18 cellular contexts compared by ENCODE assay signal in genomic region chr6:150666071-150666470, GRCh38.
DNase-seq lines count a peak whose midpoint lies in the region; ATAC-seq lines count a peak whose summit lies in the region.
"Had no signal": no experiment of that assay in that cellular context is flagged by ENCODE, and none has a peak within 500 bp of the region (broad histone marks: within the 10 kb centered on the region; RNA-seq: fewer than 3 reads in every experiment).

No MANE protein-coding gene starts in this region.

- no peak for ATAC-seq in GM19467 (IDR thresholded peaks at IDR 0.05; ENCODE audit: unreplicated experiment)
- ATAC-seq in stimulated activated naive CD8-positive, alpha-beta T cell treated with anti-CD3 and anti-CD28 coated beads, Interleukin-15, Interleukin-2, amounts not matched to agents 100 U/mL and 50 U/mL, for 24 hours = no peak
- ATAC-seq: activated naive CD4-positive, alpha-beta T cell treated with anti-CD3 and anti-CD28 coated beads, Interleukin-2, amount 50 U/mL, for 72 hours; natural killer cell treated with Interleukin-12 subunit alpha and Interleukin-12 subunit beta and Interleukin-15 and Interleukin-18, amount 100 ng/mL, for 72 hours had no signal

- no peak overlapping the region for H3K4me3 ChIP-seq in neuronal stem cell (ENCODE audit: low read length in 2 of 2)
- H3K4me3 ChIP-seq: MG63, PC-9 had no signal

- H4K91ac ChIP-seq in neuronal stem cell (ENCODE audit: low read depth, low read length, poor library complexity) = no peak overlapping the region

- no peak overlapping the region for H3K27ac ChIP-seq in neuronal stem cell (replicated peaks; ENCODE audit: low read length)
- H3K27ac ChIP-seq: PC-9 had no signal

- peaks cover 2 to 10% of the 10 kb centered on the region in 2 donors for H3K36me3 ChIP-seq in neuronal stem cell (replicated peaks in 1 of 2; ENCODE audit: control insufficient read depth in 2 of 2, insufficient read depth in 2 of 2, low read length in 2 of 2)
- H3K36me3 ChIP-seq: MG63 had no signal

- H3K9ac ChIP-seq in neuronal stem cell (ENCODE audit: low read depth, low read length, poor library complexity) = no peak overlapping the region

- H2BK120ac ChIP-seq in neuronal stem cell (ENCODE audit: low read depth, low read length) = no peak overlapping the region

- no peak overlapping the region for H2BK15ac ChIP-seq in neuronal stem cell (ENCODE audit: low read length)

- H3K79me1 ChIP-seq in neuronal stem cell (ENCODE audit: low read depth, low read length) = no peaks in the 10 kb centered on the region

- no peak overlapping the region for H3K14ac ChIP-seq in neuronal stem cell (ENCODE audit: low read length)

- H3K4me1 ChIP-seq in neuronal stem cell (ENCODE audit: control insufficient read depth in 2 of 2, insufficient read depth in 1 of 2, low read depth in 1 of 2, low read length in 2 of 2) = peaks cover 10 to 19% of the 10 kb centered on the region in 2 donors

- H3K4ac ChIP-seq in neuronal stem cell (ENCODE audit: low read length) = peak overlapping the region; percentile 1

- no peaks in the 10 kb centered on the region for H3K27me3 ChIP-seq in neuronal stem cell (ENCODE audit: control insufficient read depth in 3 of 3, insufficient read depth in 3 of 3, low read depth in 1 of 3, low read length in 3 of 3)
- H3K27me3 ChIP-seq: MG63 had no signal

- peak overlapping the region; percentile 65 for H3K18ac ChIP-seq in neuronal stem cell (ENCODE audit: low read length)

- peaks cover 0 to 2% of the 10 kb centered on the region in 2 donors for H3K9me3 ChIP-seq in neuronal stem cell (replicated peaks in 1 of 2; ENCODE audit: control insufficient read depth in 2 of 2, insufficient read depth in 1 of 2, low read depth in 1 of 2, low read length in 2 of 2)
- H3K9me3 ChIP-seq: MG63 had no signal

- no peak overlapping the region for H2AFZ ChIP-seq in neuronal stem cell (ENCODE audit: low read length)
- H2AFZ ChIP-seq: PC-9 had no signal

- no peak overlapping the region for H3K4me2 ChIP-seq in neuronal stem cell (ENCODE audit: insufficient read depth, low read length, poor library complexity, severe bottlenecking)
- H3K4me2 ChIP-seq: PC-9 had no signal

- no peak overlapping the region for H4K8ac ChIP-seq in neuronal stem cell (ENCODE audit: low read depth, low read length)

- H3K23ac ChIP-seq in neuronal stem cell (ENCODE audit: low read depth, low read length, poor library complexity) = no peak overlapping the region

- no CpG with 5 or more reads among the region's 5 CpGs for WGBS in neuronal stem cell (ENCODE audit: extremely low coverage in 2 of 2, insufficient read length in 2 of 2, insufficient replicate concordance in 1 of 2), 2 donors

- peak overlapping the region; percentile 20 for H2AK5ac ChIP-seq in neuronal stem cell (ENCODE audit: low read depth, low read length)

- H2BK5ac ChIP-seq in neuronal stem cell (ENCODE audit: low read length) = no peak overlapping the region

- DNase-seq in DMS79 (lab: John Stamatoyannopoulos, UW) (peak; percentile 27), UCSD-AML1 (lab: John Stamatoyannopoulos, UW; ENCODE audit: unreplicated experiment) (peak; percentile 24), foreskin melanocyte (peak; percentile 32), neuronal stem cell (ENCODE audit: low spot score) (no peak), NOMO-1 treated with dmso at 0.1 percent for 144 hours (lab: John Stamatoyannopoulos, UW; ENCODE audit: unreplicated experiment) (no peak)
- no peak for DNase-seq in stimulated activated naive CD4-positive, alpha-beta T cell treated with Interleukin-2 at 50 U/mL for 16 hours (lab: John Stamatoyannopoulos, UW)
- no peak for DNase-seq in stimulated activated naive CD8-positive, alpha-beta T cell treated with anti-CD3 and anti-CD28 coated beads, Interleukin-15, Interleukin-2, amounts not matched to agents 100 U/mL and 50 U/mL, for 24 hours
- DNase-seq: activated CD4-positive, alpha-beta T cell treated with anti-CD3 and anti-CD28 coated beads for 1 hour; activated T-cell treated with anti-CD3 and anti-CD28 coated beads for 4 hours; kidney; MG63; NCI-H2081 treated with DMSO at 0.1 percent for 48 hours; NCI-H69; PC-9; stimulated activated CD4-positive, alpha-beta T cell treated with anti-CD3 and anti-CD28 coated beads, Interleukin-4, amount 100 ng/mL, for 24 hours had no signal

- no peak overlapping the region for H2BK12ac ChIP-seq in neuronal stem cell (ENCODE audit: low read length)

Comparison
In these comparisons a context has a peak if more than half of its experiments do, and no peak if none do; other contexts are left out.
1. DNase-seq: peak in DMS79 (single experiment), UCSD-AML1 (single experiment) and foreskin melanocyte (single experiment); none in neuronal stem cell (single experiment), stimulated activated naive CD4-positive, alpha-beta T cell treated with Interleukin-2 at 50 U/mL for 16 hours (single experiment), stimulated activated naive CD8-positive, alpha-beta T cell treated with anti-CD3 and anti-CD28 coated beads, Interleukin-15, Interleukin-2, amounts not matched to agents 100 U/mL and 50 U/mL, for 24 hours (single experiment) and NOMO-1 treated with dmso at 0.1 percent for 144 hours (single experiment).